1 cellular context compared by ENCODE assay signal in genomic region chr16:84370723-84371552, GRCh38.
TF ChIP-seq lines count a peak whose summit lies in the region.

No MANE protein-coding gene starts in this region.

TF ChIP-seq in K562, 482 proteins besides CTCF, POLR2A, EP300 and RAD21 (continued from another document):
- no peak for TF ChIP-seq CREB3L1 (IDR thresholded peaks at IDR 0.05; ENCODE audit: borderline replicate concordance, low read depth)
